Comparison of ENCODE assay signal across 7 cellular contexts in the genomic region with DNA sequence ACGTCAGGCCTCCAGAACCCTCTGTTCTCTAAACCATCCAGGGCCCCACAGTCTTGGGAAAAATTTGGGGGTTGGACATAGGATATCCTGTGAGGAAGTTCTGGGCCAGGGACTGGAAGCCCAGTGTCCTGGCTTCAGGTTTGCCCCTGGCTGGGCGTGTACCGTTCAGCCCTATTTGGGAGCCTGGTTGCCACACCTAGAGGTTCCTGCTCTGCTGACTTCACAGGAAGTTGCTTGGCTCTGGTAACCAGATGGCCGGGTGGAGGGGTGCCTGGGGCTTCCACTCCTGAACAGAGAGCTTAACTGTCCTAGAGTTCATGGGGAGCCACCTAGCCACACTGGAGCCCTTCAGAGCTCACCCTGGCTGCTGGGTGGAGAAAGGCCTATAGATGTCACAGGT.
DNase-seq lines count a peak whose midpoint lies in the region; ATAC-seq and TF ChIP-seq lines count a peak whose summit lies in the region.

No MANE protein-coding gene starts in this region.

- H3K4me3 Mint-ChIP-seq in T-helper 1 cell treated with Interleukin-12 subunit alpha and Interleukin-12 subunit beta and Interleukin-4 antibody, amounts not matched to agents 30 μg/mL and 1 μg/mL, for 36 hours: peak overlapping the region; percentile 77

- peaks cover 15% of the 10 kb centered on the region for H3K4me1 Mint-ChIP-seq in T-helper 1 cell treated with Interleukin-12 subunit alpha and Interleukin-12 subunit beta and Interleukin-4 antibody, amounts not matched to agents 30 μg/mL and 1 μg/mL, for 36 hours (ENCODE audit: low read depth)

- TF ChIP-seq CTCF in fibroblast of pulmonary artery (IDR thresholded peaks at IDR 0.05; ENCODE audit: low read length, missing control alignments) (no peak), retinal pigment epithelial cell (conservative IDR thresholded peaks at IDR 0.05; ENCODE audit: low read depth, low read length) (no peak), GM13976 (IDR thresholded peaks at IDR 0.05; ENCODE audit: borderline replicate concordance, control extremely low read depth, extremely low read depth, insufficient read depth, missing control alignments) (no peak)

- H3K27ac Mint-ChIP-seq in T-helper 1 cell treated with Interleukin-12 subunit alpha and Interleukin-12 subunit beta and Interleukin-4 antibody, amounts not matched to agents 30 μg/mL and 1 μg/mL, for 36 hours: peak overlapping the region; percentile 95

- H3K9me3 Mint-ChIP-seq in T-helper 1 cell treated with Interleukin-12 subunit alpha and Interleukin-12 subunit beta and Interleukin-4 antibody, amounts not matched to agents 30 μg/mL and 1 μg/mL, for 36 hours: no peaks in the 10 kb centered on the region

- in situ Hi-C loops in GM13976 (cut with MboI; ENCODE audit: low sequenced_read_pairs, unreplicated experiment): no loop called here

- no peak for ATAC-seq in GM21717 (IDR thresholded peaks at IDR 0.05; ENCODE audit: unreplicated experiment)

- H3K27me3 Mint-ChIP-seq in T-helper 1 cell treated with Interleukin-12 subunit alpha and Interleukin-12 subunit beta and Interleukin-4 antibody, amounts not matched to agents 30 μg/mL and 1 μg/mL, for 36 hours (ENCODE audit: low read depth): no peaks in the 10 kb centered on the region

- H3K4me3 ChIP-seq in fibroblast of pulmonary artery (replicated peaks; ENCODE audit: low read depth, low read length): peak overlapping the region; percentile 60
- H3K4me3 ChIP-seq in retinal pigment epithelial cell (ENCODE audit: low read length): peak overlapping the region; percentile 57

- DNase-seq in HCEC 1CT (peak; percentile 2), fibroblast of pulmonary artery (ENCODE audit: low read depth) (no peak), retinal pigment epithelial cell (ENCODE audit: low read depth) (no peak), GM13976 (ENCODE audit: low spot score) (no peak), DMS153 treated with DMSO at 0.1 percent for 48 hours (lab: John Stamatoyannopoulos, UW; ENCODE audit: unreplicated experiment) (no peak)

- H3K36me3 Mint-ChIP-seq in T-helper 1 cell treated with Interleukin-12 subunit alpha and Interleukin-12 subunit beta and Interleukin-4 antibody, amounts not matched to agents 30 μg/mL and 1 μg/mL, for 36 hours (ENCODE audit: low read depth): peaks cover 8% of the 10 kb centered on the region
